11 cellular contexts compared by ENCODE assay signal in genomic region chr14:91899213-91899612, GRCh38. TPM values are rescaled to one million over a fixed set of nuclear protein-coding genes. Genes with fewer than 3 reads are reported as not detected.
DNase-seq lines count a peak whose midpoint lies in the region; ATAC-seq, FAIRE-seq and TF ChIP-seq lines count a peak whose summit lies in the region.
"Had no signal": no experiment of that assay in that cellular context is flagged by ENCODE, and none has a peak within 500 bp of the region (broad histone marks: within the 10 kb centered on the region; RNA-seq: fewer than 3 reads in every experiment).

No MANE protein-coding gene starts in this region.

- 90% methylated on average over 4 of the region's 4 CpGs for WGBS in right cardiac atrium
- WGBS in liver: 73% methylated on average over 4 of the region's 4 CpGs

- no peaks in the 10 kb centered on the region for H3K36me3 ChIP-seq in liver (ENCODE audit: control insufficient read depth in 4 of 4, insufficient read depth in 3 of 4, low read depth in 1 of 4, low read length in 3 of 4)
- no peaks in the 10 kb centered on the region for H3K36me3 ChIP-seq in PC-9 (ENCODE audit: low read depth)
- no peaks in the 10 kb centered on the region for H3K36me3 ChIP-seq in kidney (ENCODE audit: control insufficient read depth in 1 of 2, insufficient read depth in 2 of 2, low read length in 2 of 2)

- ATAC-seq in right cardiac atrium (no peak), WTC11 (peak; percentile 68)

- no peaks in the 10 kb centered on the region for H3F3A ChIP-seq in PC-9 (ENCODE audit: insufficient read depth, low read depth)

- H3K36me3 Mint-ChIP-seq in WTC11: no peaks in the 10 kb centered on the region
- H3K36me3 Mint-ChIP-seq: naive thymus-derived CD8-positive, alpha-beta T cell; T-cell had no signal

- no peaks in the 10 kb centered on the region for H3K9me3 ChIP-seq in right cardiac atrium (ENCODE audit: control insufficient read depth, low read length)
- H3K9me3 ChIP-seq in liver (ENCODE audit: control insufficient read depth in 4 of 4, low read length in 3 of 4): no peaks in the 10 kb centered on the region
- H3K9me3 ChIP-seq in PC-9 (ENCODE audit: insufficient read depth, low read depth): no peaks in the 10 kb centered on the region
- no peaks in the 10 kb centered on the region for H3K9me3 ChIP-seq in kidney (ENCODE audit: control insufficient read depth in 1 of 2, low read length in 2 of 2)

- H3K79me2 ChIP-seq in PC-9 (ENCODE audit: low read depth): no peaks in the 10 kb centered on the region

- intact Hi-C loops in right cardiac atrium (cut with DNase I): no loop called here
- intact Hi-C loops in cardiac septum (cut with DNase I): no loop called here
- intact Hi-C loops in PC-9 (cut with micrococcal nuclease; ENCODE audit: unreplicated experiment): no loop called here
- intact Hi-C loops in kidney (cut with DNase I): no loop called here

- TF ChIP-seq CTCF in WTC11 (IDR thresholded peaks at IDR 0.05): no peak
- TF ChIP-seq CTCF in liver (IDR thresholded peaks at IDR 0.05; ENCODE audit: low read depth, low read length, missing input control): peak; percentile 29
- TF ChIP-seq CTCF in GM13977 (IDR thresholded peaks at IDR 0.05; ENCODE audit: extremely low read depth, insufficient read depth, missing control alignments): no peak
- TF ChIP-seq CTCF in PC-9 (conservative IDR thresholded peaks at IDR 0.05): no peak
- TF ChIP-seq CTCF in kidney (IDR thresholded peaks at IDR 0.05; ENCODE audit: borderline replicate concordance, extremely low read depth, insufficient read depth): no peak

- H3K9ac ChIP-seq in liver (ENCODE audit: low read depth in 1 of 2, low read length in 2 of 2) (no peak overlapping the region), kidney (ENCODE audit: low read length in 2 of 2) (no peak overlapping the region)

- H3K4me3 Mint-ChIP-seq in WTC11: no peak overlapping the region
- H3K4me3 Mint-ChIP-seq: naive thymus-derived CD8-positive, alpha-beta T cell; T-cell had no signal

- in situ Hi-C loops in GM13977 (cut with MboI; ENCODE audit: low pct_unique_long_range_greater_than_20kb, low sequenced_read_pairs, unreplicated experiment): no loop called here

- H3K27ac Mint-ChIP-seq in WTC11: no peak overlapping the region
- H3K27ac Mint-ChIP-seq: T-cell had no signal

- H3K4me1 ChIP-seq in right cardiac atrium (ENCODE audit: control insufficient read depth, insufficient read depth, low read length) (peaks cover 20% of the 10 kb centered on the region), liver (ENCODE audit: control insufficient read depth in 4 of 4, insufficient read depth in 4 of 4, low read length in 3 of 4) (peaks cover 3 to 29% (median 22%) of the 10 kb centered on the region in 4 donors), PC-9 (replicated peaks; ENCODE audit: insufficient read depth) (no peaks in the 10 kb centered on the region), kidney (ENCODE audit: control insufficient read depth in 1 of 2, insufficient read depth in 1 of 2, low read depth in 1 of 2, low read length in 2 of 2) (peaks cover 10 to 11% of the 10 kb centered on the region in 2 donors)

- no peak overlapping the region for H2AFZ ChIP-seq in PC-9

- H3K4me2 ChIP-seq in PC-9: no peak overlapping the region

- no peaks in the 10 kb centered on the region for H4K20me1 ChIP-seq in PC-9 (ENCODE audit: insufficient read depth)

- no peaks in the 10 kb centered on the region for H3K9me2 ChIP-seq in PC-9 (ENCODE audit: insufficient read depth)

- BruUV-seq in PC-9 (replicated peaks; lab: Mats Ljungman, UMichigan): no TSS peak

- FAIRE-seq in kidney (lab: Jason Lieb, UNC): no peak

- H3K27ac ChIP-seq in right cardiac atrium (ENCODE audit: low read length) (peak overlapping the region; percentile 76), liver (ENCODE audit: low read depth in 1 of 2, low read length in 2 of 2) (no peak overlapping the region), PC-9 (no peak overlapping the region), kidney (ENCODE audit: low read depth in 2 of 2, low read length in 2 of 2) (peak overlapping the region in 1 of 2 donors; percentile 41)

- peak; percentile 63 to 74 for TF ChIP-seq RAD21 in liver (IDR thresholded peaks at IDR 0.05)

- H3K27me3 ChIP-seq in right cardiac atrium (ENCODE audit: control insufficient read depth, insufficient read depth): no peaks in the 10 kb centered on the region
- no peaks in the 10 kb centered on the region for H3K27me3 ChIP-seq in liver (ENCODE audit: control insufficient read depth in 4 of 4, insufficient read depth in 4 of 4, low read length in 3 of 4)
- H3K27me3 ChIP-seq in PC-9 (ENCODE audit: insufficient read depth, low read depth): no peaks in the 10 kb centered on the region

- H3K4me1 Mint-ChIP-seq in WTC11: peaks cover 19% of the 10 kb centered on the region

- 0 out of 2 replicates have a peak, but pooled peaks cover 4% of the 10 kb centered on the region for H3K27me3 Mint-ChIP-seq in WTC11 (ENCODE audit: low read depth)
- H3K27me3 Mint-ChIP-seq: naive thymus-derived CD8-positive, alpha-beta T cell; T-cell had no signal

- H3K4me3 ChIP-seq in right cardiac atrium (ENCODE audit: low read length): no peak overlapping the region
- H3K4me3 ChIP-seq in liver (ENCODE audit: low read depth in 1 of 3, low read length in 3 of 3): no peak overlapping the region
- no peak overlapping the region for H3K4me3 ChIP-seq in PC-9
- H3K4me3 ChIP-seq in kidney (ENCODE audit: low read length in 2 of 2): no peak overlapping the region

- POLR2A ChIA-PET in WTC11 (lab: Charles Lee) (interaction anchor here (0.6 kb wide), 1 partner anchor 981 kb away, joined by 3 read pairs; no protein-coding TSS in a partner anchor), PC-9 (lab: Charles Lee; ENCODE audit: unreplicated experiment) (no interaction called here)

- CTCF ChIA-PET in WTC11 (lab: Charles Lee): interaction anchor here (1.0 to 5.8 kb wide), 9 partner anchors 12 to 318 kb away, joined by 3 to 45 read pairs (median 4); no protein-coding TSS in a partner anchor
- CTCF ChIA-PET in PC-9 (lab: Charles Lee): interaction anchor here (0.6 kb wide), 1 partner anchor 208 kb away, joined by 6 read pairs; no protein-coding TSS in a partner anchor

- no peaks in the 10 kb centered on the region for H3K9me3 Mint-ChIP-seq in WTC11
- H3K9me3 Mint-ChIP-seq: naive thymus-derived CD8-positive, alpha-beta T cell; T-cell had no signal

- no peak for DNase-seq in right cardiac atrium
- no peak for DNase-seq in cardiac septum (ENCODE audit: low spot score)
- peak; percentile 38 for DNase-seq in WTC11 (ENCODE audit: low spot score)
- no peak for DNase-seq in GM13977 (ENCODE audit: low spot score)
- DNase-seq in PC-9: no peak
- DNase-seq in kidney: no peak
- no peak for DNase-seq in SW 1271 (lab: John Stamatoyannopoulos, UW)
- DNase-seq: NCI-H1092 treated with DMSO at 0.1 percent for 48 hours, T-cell had no signal

TF ChIP-seq in WTC11, 78 proteins besides CTCF, POLR2A, EP300 and RAD21 (continues in another document):
- TF ChIP-seq TCF7 (CRISPR knock-in tag; IDR thresholded peaks at IDR 0.05; ENCODE audit: low read depth): no peak
- TF ChIP-seq ZNF219 (CRISPR knock-in tag; IDR thresholded peaks at IDR 0.05; ENCODE audit: borderline replicate concordance): no peak
- no peak for TF ChIP-seq PRRX2 (CRISPR knock-in tag; IDR thresholded peaks at IDR 0.05)

TF ChIP-seq in liver, 16 proteins besides CTCF, POLR2A, EP300 and RAD21:
- TF ChIP-seq NR2F2 (IDR thresholded peaks at IDR 0.05): no peak
- TF ChIP-seq GABPA (IDR thresholded peaks at IDR 0.05 in 1 of 2, conservative IDR thresholded peaks at IDR 0.05 in 1 of 2): no peak
- no peak for TF ChIP-seq ZBTB33 (IDR thresholded peaks at IDR 0.05)

RNA-seq across cellular contexts. Expression of gene TC2N, which starts 31.9 kb away (rescaled TPM):
- total RNA-seq in right cardiac atrium: 10 to 100 TPM in 3 of 4 donors, 1 to 10 TPM in 1; 8.6 to 17.4 (median 15.0) TPM
- polyA plus RNA-seq in right cardiac atrium: 7.1 TPM
- total RNA-seq in cardiac septum: 1.7 TPM
- total RNA-seq in WTC11 (2021): 29.3 to 33.0 TPM (median 29.6 TPM) in 3 replicates
- 1 to 10 TPM; 1.9 to 6.4 TPM for total RNA-seq in liver
- 1 to 10 TPM in 1 of 2 donors, under 1 TPM in 1; 0.62 to 1.3 TPM for polyA plus RNA-seq in liver
- total RNA-seq in PC-9 (2021): 5.1 and 7.7 TPM in 2 replicates
- 39.7 TPM for total RNA-seq in kidney
- 5.8 TPM for polyA plus RNA-seq in kidney (ENCODE audit: insufficient read depth, low read depth, low replicate concordance)

RNA-seq across cellular contexts. Expression of gene FBLN5, which starts 48.3 kb away (rescaled TPM):
- total RNA-seq in right cardiac atrium (100 to 1,000 TPM in 3 of 4 donors, 10 to 100 TPM in 1; 99.7 to 173 (median 152) TPM), cardiac septum (31.8 TPM), WTC11 (2021) (2.7 to 4.0 TPM (median 3.6 TPM) in 3 replicates), liver (10 to 100 TPM in 1 of 2 donors, 1 to 10 TPM in 1; 3.9 to 18.7 TPM), PC-9 (2021) (not detected in 2 replicates), kidney (99.0 TPM)
- polyA plus RNA-seq in right cardiac atrium (122 TPM), liver (10 to 100 TPM; 10.9 to 21.8 TPM), kidney (ENCODE audit: insufficient read depth, low read depth, low replicate concordance) (75.2 TPM)
